Comparison of ENCODE assay signal across 1 cellular context in genomic region chr5:16628376-16628775, GRCh38.
TF ChIP-seq lines count a peak whose summit lies in the region.

No MANE protein-coding gene starts in this region.

TF ChIP-seq in GM23338, 12 proteins besides CTCF, POLR2A, EP300 and RAD21 (continued from another document):
- TF ChIP-seq, protein P1, sequence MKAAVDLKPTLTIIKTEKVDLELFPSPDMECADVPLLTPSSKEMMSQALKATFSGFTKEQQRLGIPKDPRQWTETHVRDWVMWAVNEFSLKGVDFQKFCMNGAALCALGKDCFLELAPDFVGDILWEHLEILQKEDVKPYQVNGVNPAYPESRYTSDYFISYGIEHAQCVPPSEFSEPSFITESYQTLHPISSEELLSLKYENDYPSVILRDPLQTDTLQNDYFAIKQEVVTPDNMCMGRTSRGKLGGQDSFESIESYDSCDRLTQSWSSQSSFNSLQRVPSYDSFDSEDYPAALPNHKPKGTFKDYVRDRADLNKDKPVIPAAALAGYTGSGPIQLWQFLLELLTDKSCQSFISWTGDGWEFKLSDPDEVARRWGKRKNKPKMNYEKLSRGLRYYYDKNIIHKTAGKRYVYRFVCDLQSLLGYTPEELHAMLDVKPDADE (IDR thresholded peaks at IDR 0.05): no peak
- TF ChIP-seq ZNF331 (CRISPR knock-in tag; IDR thresholded peaks at IDR 0.05; ENCODE audit: low read depth) (no peak), ZNF114 (CRISPR knock-in tag; IDR thresholded peaks at IDR 0.05) (no peak), CREB1 (CRISPR knock-in tag; IDR thresholded peaks at IDR 0.05; ENCODE audit: low read depth) (no peak), JUNB (IDR thresholded peaks at IDR 0.05; ENCODE audit: unreplicated experiment) (no peak)
- TF ChIP-seq, protein P2, sequence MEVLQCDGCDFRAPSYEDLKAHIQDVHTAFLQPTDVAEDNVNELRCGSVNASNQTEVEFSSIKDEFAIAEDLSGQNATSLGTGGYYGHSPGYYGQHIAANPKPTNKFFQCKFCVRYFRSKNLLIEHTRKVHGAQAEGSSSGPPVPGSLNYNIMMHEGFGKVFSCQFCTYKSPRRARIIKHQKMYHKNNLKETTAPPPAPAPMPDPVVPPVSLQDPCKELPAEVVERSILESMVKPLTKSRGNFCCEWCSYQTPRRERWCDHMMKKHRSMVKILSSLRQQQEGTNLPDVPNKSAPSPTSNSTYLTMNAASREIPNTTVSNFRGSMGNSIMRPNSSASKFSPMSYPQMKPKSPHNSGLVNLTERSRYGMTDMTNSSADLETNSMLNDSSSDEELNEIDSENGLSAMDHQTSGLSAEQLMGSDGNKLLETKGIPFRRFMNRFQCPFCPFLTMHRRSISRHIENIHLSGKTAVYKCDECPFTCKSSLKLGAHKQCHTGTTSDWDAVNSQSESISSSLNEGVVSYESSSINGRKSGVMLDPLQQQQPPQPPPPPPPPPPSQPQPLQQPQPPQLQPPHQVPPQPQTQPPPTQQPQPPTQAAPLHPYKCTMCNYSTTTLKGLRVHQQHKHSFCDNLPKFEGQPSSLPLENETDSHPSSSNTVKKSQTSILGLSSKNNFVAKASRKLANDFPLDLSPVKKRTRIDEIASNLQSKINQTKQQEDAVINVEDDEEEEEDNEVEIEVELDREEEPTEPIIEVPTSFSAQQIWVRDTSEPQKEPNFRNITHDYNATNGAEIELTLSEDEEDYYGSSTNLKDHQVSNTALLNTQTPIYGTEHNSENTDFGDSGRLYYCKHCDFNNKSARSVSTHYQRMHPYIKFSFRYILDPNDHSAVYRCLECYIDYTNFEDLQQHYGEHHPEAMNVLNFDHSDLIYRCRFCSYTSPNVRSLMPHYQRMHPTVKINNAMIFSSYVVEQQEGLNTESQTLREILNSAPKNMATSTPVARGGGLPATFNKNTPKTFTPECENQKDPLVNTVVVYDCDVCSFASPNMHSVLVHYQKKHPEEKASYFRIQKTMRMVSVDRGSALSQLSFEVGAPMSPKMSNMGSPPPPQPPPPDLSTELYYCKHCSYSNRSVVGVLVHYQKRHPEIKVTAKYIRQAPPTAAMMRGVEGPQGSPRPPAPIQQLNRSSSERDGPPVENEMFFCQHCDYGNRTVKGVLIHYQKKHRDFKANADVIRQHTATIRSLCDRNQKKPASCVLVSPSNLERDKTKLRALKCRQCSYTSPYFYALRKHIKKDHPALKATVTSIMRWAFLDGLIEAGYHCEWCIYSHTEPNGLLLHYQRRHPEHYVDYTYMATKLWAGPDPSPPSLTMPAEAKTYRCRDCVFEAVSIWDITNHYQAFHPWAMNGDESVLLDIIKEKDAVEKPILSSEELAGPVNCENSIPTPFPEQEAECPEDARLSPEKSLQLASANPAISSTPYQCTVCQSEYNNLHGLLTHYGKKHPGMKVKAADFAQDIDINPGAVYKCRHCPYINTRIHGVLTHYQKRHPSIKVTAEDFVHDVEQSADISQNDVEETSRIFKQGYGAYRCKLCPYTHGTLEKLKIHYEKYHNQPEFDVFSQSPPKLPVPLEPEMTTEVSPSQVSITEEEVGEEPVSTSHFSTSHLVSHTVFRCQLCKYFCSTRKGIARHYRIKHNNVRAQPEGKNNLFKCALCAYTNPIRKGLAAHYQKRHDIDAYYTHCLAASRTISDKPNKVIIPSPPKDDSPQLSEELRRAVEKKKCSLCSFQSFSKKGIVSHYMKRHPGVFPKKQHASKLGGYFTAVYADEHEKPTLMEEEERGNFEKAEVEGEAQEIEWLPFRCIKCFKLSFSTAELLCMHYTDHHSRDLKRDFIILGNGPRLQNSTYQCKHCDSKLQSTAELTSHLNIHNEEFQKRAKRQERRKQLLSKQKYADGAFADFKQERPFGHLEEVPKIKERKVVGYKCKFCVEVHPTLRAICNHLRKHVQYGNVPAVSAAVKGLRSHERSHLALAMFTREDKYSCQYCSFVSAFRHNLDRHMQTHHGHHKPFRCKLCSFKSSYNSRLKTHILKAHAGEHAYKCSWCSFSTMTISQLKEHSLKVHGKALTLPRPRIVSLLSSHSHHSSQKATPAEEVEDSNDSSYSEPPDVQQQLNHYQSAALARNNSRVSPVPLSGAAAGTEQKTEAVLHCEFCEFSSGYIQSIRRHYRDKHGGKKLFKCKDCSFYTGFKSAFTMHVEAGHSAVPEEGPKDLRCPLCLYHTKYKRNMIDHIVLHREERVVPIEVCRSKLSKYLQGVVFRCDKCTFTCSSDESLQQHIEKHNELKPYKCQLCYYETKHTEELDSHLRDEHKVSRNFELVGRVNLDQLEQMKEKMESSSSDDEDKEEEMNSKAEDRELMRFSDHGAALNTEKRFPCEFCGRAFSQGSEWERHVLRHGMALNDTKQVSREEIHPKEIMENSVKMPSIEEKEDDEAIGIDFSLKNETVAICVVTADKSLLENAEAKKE (CRISPR knock-in tag; IDR thresholded peaks at IDR 0.05): no peak
